Comparison of ENCODE assay signal across 8 cellular contexts in genomic region chr11:9760180-9760550, GRCh38.
DNase-seq lines count a peak whose midpoint lies in the region; ATAC-seq and FAIRE-seq lines count a peak whose summit lies in the region.

No MANE protein-coding gene starts in this region.

- no peak overlapping the region for H3K4me3 ChIP-seq in muscle layer of colon (ENCODE audit: low read depth in 1 of 2, low read length in 2 of 2)

- no peaks in the 10 kb centered on the region for H3K36me3 Mint-ChIP-seq in activated CD8-positive, alpha-beta memory T cell treated with anti-CD3 and anti-CD28 coated beads, Interleukin-2, amount 10 ng/mL, durations not matched to agents 7 days and 5 days

- peaks cover 33% of the 10 kb centered on the region for H3K4me1 Mint-ChIP-seq in activated CD8-positive, alpha-beta memory T cell treated with anti-CD3 and anti-CD28 coated beads, Interleukin-2, amount 10 ng/mL, durations not matched to agents 7 days and 5 days

- H3K27me3 ChIP-seq in muscle layer of colon (ENCODE audit: control insufficient read depth in 1 of 2, insufficient read depth in 2 of 2, low read length in 2 of 2) = no peaks in the 10 kb centered on the region

- no peaks in the 10 kb centered on the region for H3K27me3 Mint-ChIP-seq in activated CD8-positive, alpha-beta memory T cell treated with anti-CD3 and anti-CD28 coated beads, Interleukin-2, amount 10 ng/mL, durations not matched to agents 7 days and 5 days

- CTCF ChIA-PET in activated CD8-positive, alpha-beta memory T cell treated with anti-CD3 and anti-CD28 coated beads, Interleukin-2, amount 10 ng/mL, durations not matched to agents 7 days and 5 days (lab: Charles Lee) = interaction anchor here (0.9 to 4.3 kb wide), 10 partner anchors 11 to 546 kb away, joined by 3 to 91 read pairs (median 16); partner anchors contain the start of gene ADM

- no peak for FAIRE-seq in GM19239 (lab: Jason Lieb, UNC)

- no peaks in the 10 kb centered on the region for H3K9me3 Mint-ChIP-seq in activated CD8-positive, alpha-beta memory T cell treated with anti-CD3 and anti-CD28 coated beads, Interleukin-2, amount 10 ng/mL, durations not matched to agents 7 days and 5 days (ENCODE audit: low read depth)

- no peak overlapping the region for H3K9ac ChIP-seq in muscle layer of colon (ENCODE audit: low read length)

- peak; percentile 80 for DNase-seq in AG08396 (ENCODE audit: low spot score)
- DNase-seq in NCI-H226 = peak; percentile 51
- peak; percentile 30 for DNase-seq in ecto neural progenitor cell (ENCODE audit: low spot score)
- no peak for DNase-seq in SHP77 (lab: John Stamatoyannopoulos, UW)
- no peak for DNase-seq in activated CD8-positive, alpha-beta memory T cell treated with anti-CD3 and anti-CD28 coated beads, Interleukin-2, amount 10 ng/mL, durations not matched to agents 7 days and 5 days
- no peak for DNase-seq in GM19239 (ENCODE audit: insufficient read length, low spot score)

- peak overlapping the region; percentile 88 for H3K27ac ChIP-seq in muscle layer of colon (ENCODE audit: low read depth, low read length)

- no peak overlapping the region for H3K27ac Mint-ChIP-seq in activated CD8-positive, alpha-beta memory T cell treated with anti-CD3 and anti-CD28 coated beads, Interleukin-2, amount 10 ng/mL, durations not matched to agents 7 days and 5 days

- no peaks in the 10 kb centered on the region for H3K9me3 ChIP-seq in muscle layer of colon (ENCODE audit: low read length)

- H3K4me1 ChIP-seq in muscle layer of colon (ENCODE audit: insufficient read depth, low read length) = peaks cover 32% of the 10 kb centered on the region

- ATAC-seq in GM18867 (IDR thresholded peaks at IDR 0.05; ENCODE audit: unreplicated experiment) = no peak
- no peak for ATAC-seq in activated CD8-positive, alpha-beta memory T cell treated with anti-CD3 and anti-CD28 coated beads, Interleukin-2, amount 10 ng/mL, durations not matched to agents 7 days and 5 days

- H3K36me3 ChIP-seq in muscle layer of colon (ENCODE audit: insufficient read depth, low read length) = no peaks in the 10 kb centered on the region

- H3K4me3 Mint-ChIP-seq in activated CD8-positive, alpha-beta memory T cell treated with anti-CD3 and anti-CD28 coated beads, Interleukin-2, amount 10 ng/mL, durations not matched to agents 7 days and 5 days = no peak overlapping the region

Comparison
In these comparisons a context has a peak if more than half of its experiments do, and no peak if none do; other contexts are left out.
1. DNase-seq: peak in AG08396 (single experiment), NCI-H226 (single experiment) and ecto neural progenitor cell (single experiment); none in SHP77 (0 of 2), activated CD8-positive, alpha-beta memory T cell treated with anti-CD3 and anti-CD28 coated beads, Interleukin-2, amount 10 ng/mL, durations not matched to agents 7 days and 5 days (single experiment) and GM19239 (single experiment).